1 cellular context compared by ENCODE assay signal in genomic region chr19:18156841-18157464, GRCh38.
TF ChIP-seq lines count a peak whose summit lies in the region.

No MANE protein-coding gene starts in this region.

TF ChIP-seq in K562, 482 proteins besides CTCF, POLR2A, EP300 and RAD21 (continued from another document and continues in another):
- TF ChIP-seq, protein P1, sequence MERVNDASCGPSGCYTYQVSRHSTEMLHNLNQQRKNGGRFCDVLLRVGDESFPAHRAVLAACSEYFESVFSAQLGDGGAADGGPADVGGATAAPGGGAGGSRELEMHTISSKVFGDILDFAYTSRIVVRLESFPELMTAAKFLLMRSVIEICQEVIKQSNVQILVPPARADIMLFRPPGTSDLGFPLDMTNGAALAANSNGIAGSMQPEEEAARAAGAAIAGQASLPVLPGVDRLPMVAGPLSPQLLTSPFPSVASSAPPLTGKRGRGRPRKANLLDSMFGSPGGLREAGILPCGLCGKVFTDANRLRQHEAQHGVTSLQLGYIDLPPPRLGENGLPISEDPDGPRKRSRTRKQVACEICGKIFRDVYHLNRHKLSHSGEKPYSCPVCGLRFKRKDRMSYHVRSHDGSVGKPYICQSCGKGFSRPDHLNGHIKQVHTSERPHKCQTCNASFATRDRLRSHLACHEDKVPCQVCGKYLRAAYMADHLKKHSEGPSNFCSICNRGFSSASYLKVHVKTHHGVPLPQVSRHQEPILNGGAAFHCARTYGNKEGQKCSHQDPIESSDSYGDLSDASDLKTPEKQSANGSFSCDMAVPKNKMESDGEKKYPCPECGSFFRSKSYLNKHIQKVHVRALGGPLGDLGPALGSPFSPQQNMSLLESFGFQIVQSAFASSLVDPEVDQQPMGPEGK (CRISPR knock-in tag; IDR thresholded peaks at IDR 0.05; ENCODE audit: borderline replicate concordance), result no peak
- TF ChIP-seq POLR2G (IDR thresholded peaks at IDR 0.05; ENCODE audit: low read depth, low read length) (peak; percentile 68), FUS (optimal IDR thresholded peaks at IDR 0.05; ENCODE audit: low read depth, low read length) (no peak), VEZF1 (CRISPR knock-in tag; IDR thresholded peaks at IDR 0.05) (peak; percentile 93), KDM4B (IDR thresholded peaks at IDR 0.05; ENCODE audit: borderline replicate concordance in 2 of 2, low read depth in 1 of 2) (peak in 1 of 2 experiments; percentile 63; a peak in 1 of 4 replicates), OTX1 (CRISPR knock-in tag; IDR thresholded peaks at IDR 0.05) (no peak), ZBTB7A (IDR thresholded peaks at IDR 0.05; ENCODE audit: borderline replicate concordance, control insufficient read depth, low read depth, low read length) (peak; percentile 41), ZNF668 (CRISPR knock-in tag; IDR thresholded peaks at IDR 0.05) (no peak), MYC (IDR thresholded peaks at IDR 0.05; ENCODE audit: low read depth, low read length) (peak; percentile 90), MYC (CRISPR knock-in tag; IDR thresholded peaks at IDR 0.05; ENCODE audit: borderline replicate concordance, low read depth) (no peak), COPS2 (conservative IDR thresholded peaks at IDR 0.05) (no peak), RBM15 (IDR thresholded peaks at IDR 0.05; ENCODE audit: insufficient read depth, low read length) (no peak), NFIC (IDR thresholded peaks at IDR 0.05) (peak; percentile 99), SMC3 (conservative IDR thresholded peaks at IDR 0.05; ENCODE audit: insufficient read depth, low read depth, low read length) (no peak), NCOA4 (IDR thresholded peaks at IDR 0.05; ENCODE audit: partially characterized antibody) (no peak), DDX20 (tag; IDR thresholded peaks at IDR 0.05; ENCODE audit: low read depth) (no peak), ZNF444 (CRISPR knock-in tag; IDR thresholded peaks at IDR 0.05) (0 out of 2 replicates have a peak, but pooled peaks have one; percentile 30), DACH1 (IDR thresholded peaks at IDR 0.05; ENCODE audit: partially characterized antibody) (no peak), XRCC3 (IDR thresholded peaks at IDR 0.05) (no peak), NUFIP1 (IDR thresholded peaks at IDR 0.05; ENCODE audit: partially characterized antibody) (no peak), HNRNPL (IDR thresholded peaks at IDR 0.05; ENCODE audit: low read depth, low read length) (0 out of 2 replicates have a peak, but pooled peaks have one; percentile 37), NBN (IDR thresholded peaks at IDR 0.05; ENCODE audit: low read depth) (peak; percentile 82), STAT5A (IDR thresholded peaks at IDR 0.05; ENCODE audit: borderline replicate concordance, low read length) (peak; percentile 54; the same call in 1 of the 2 replicates), PYGO2 (tag; IDR thresholded peaks at IDR 0.05) (no peak), ATF6 (CRISPR knock-in tag; IDR thresholded peaks at IDR 0.05) (no peak), ZNF695 (CRISPR knock-in tag; IDR thresholded peaks at IDR 0.05) (no peak), MTA3 (IDR thresholded peaks at IDR 0.05; ENCODE audit: borderline replicate concordance) (peak; percentile 79; the same call in 1 of the 2 replicates), NFYB (IDR thresholded peaks at IDR 0.05; ENCODE audit: extremely low read depth, insufficient read length) (no peak), KLF1 (tag; IDR thresholded peaks at IDR 0.05) (peak; percentile 59; the same call in 1 of the 2 replicates), MYNN (IDR thresholded peaks at IDR 0.05) (peak; percentile 91), MYNN (CRISPR knock-in tag; IDR thresholded peaks at IDR 0.05) (no peak), NFIX (CRISPR knock-in tag; IDR thresholded peaks at IDR 0.05; ENCODE audit: low read depth) (peak; percentile 50; the same call in 1 of the 2 replicates), NR4A1 (CRISPR knock-in tag; IDR thresholded peaks at IDR 0.05) (peak; percentile 52; the same call in 1 of the 2 replicates), NR4A1 (tag; IDR thresholded peaks at IDR 0.05) (peak; percentile 72), PBX2 (CRISPR knock-in tag; IDR thresholded peaks at IDR 0.05; ENCODE audit: low read depth) (no peak), PBX2 (tag; conservative IDR thresholded peaks at IDR 0.05; ENCODE audit: low read depth) (no peak), CREM (IDR thresholded peaks at IDR 0.05; ENCODE audit: low read depth) (peak; percentile 70), TAL1 (IDR thresholded peaks at IDR 0.05) (peak; percentile 79), SMARCA4 (IDR thresholded peaks at IDR 0.05) (peak; percentile 88), REST (CRISPR knock-in tag; IDR thresholded peaks at IDR 0.05; ENCODE audit: low read depth) (no peak), RFX5 (IDR thresholded peaks at IDR 0.05; ENCODE audit: low read depth, low read length) (peak; percentile 91), CBFA2T3 (IDR thresholded peaks at IDR 0.05) (peak; percentile 89), UBTF (IDR thresholded peaks at IDR 0.05; ENCODE audit: borderline replicate concordance in 1 of 2, low read depth in 2 of 2, low read length in 2 of 2) (peak; percentile 91 to 96; a peak in 3 of 4 replicates)
- TF ChIP-seq, protein P2, sequence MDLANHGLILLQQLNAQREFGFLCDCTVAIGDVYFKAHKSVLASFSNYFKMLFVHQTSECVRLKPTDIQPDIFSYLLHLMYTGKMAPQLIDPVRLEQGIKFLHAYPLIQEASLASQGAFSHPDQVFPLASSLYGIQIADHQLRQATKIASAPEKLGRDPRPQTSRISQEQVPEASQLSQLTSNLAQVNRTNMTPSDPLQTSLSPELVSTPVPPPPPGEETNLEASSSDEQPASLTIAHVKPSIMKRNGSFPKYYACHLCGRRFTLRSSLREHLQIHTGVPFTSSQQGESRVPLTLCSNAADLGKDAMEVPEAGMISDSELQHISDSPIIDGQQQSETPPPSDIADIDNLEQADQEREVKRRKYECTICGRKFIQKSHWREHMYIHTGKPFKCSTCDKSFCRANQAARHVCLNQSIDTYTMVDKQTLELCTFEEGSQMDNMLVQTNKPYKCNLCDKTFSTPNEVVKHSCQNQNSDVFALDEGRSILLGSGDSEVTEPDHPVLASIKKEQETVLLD (IDR thresholded peaks at IDR 0.05), result no peak
- TF ChIP-seq, protein P3, sequence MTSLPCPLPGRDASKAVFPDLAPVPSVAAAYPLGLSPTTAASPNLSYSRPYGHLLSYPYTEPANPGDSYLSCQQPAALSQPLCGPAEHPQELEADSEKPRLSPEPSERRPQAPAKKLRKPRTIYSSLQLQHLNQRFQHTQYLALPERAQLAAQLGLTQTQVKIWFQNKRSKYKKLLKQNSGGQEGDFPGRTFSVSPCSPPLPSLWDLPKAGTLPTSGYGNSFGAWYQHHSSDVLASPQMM (CRISPR knock-in tag; IDR thresholded peaks at IDR 0.05), result no peak
- TF ChIP-seq, protein P4, sequence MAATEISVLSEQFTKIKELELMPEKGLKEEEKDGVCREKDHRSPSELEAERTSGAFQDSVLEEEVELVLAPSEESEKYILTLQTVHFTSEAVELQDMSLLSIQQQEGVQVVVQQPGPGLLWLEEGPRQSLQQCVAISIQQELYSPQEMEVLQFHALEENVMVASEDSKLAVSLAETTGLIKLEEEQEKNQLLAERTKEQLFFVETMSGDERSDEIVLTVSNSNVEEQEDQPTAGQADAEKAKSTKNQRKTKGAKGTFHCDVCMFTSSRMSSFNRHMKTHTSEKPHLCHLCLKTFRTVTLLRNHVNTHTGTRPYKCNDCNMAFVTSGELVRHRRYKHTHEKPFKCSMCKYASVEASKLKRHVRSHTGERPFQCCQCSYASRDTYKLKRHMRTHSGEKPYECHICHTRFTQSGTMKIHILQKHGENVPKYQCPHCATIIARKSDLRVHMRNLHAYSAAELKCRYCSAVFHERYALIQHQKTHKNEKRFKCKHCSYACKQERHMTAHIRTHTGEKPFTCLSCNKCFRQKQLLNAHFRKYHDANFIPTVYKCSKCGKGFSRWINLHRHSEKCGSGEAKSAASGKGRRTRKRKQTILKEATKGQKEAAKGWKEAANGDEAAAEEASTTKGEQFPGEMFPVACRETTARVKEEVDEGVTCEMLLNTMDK (IDR thresholded peaks at IDR 0.05; ENCODE audit: borderline replicate concordance, insufficient read depth, low read depth, low read length, poor library complexity, severe bottlenecking), result no peak
